In genomic region chr17:56596741-56597494, GRCh38 we compare ENCODE assay signal across 8 cellular contexts. TPM values are rescaled to one million over a fixed set of nuclear protein-coding genes. Genes with fewer than 3 reads are reported as not detected.
DNase-seq lines count a peak whose midpoint lies in the region; ATAC-seq and TF ChIP-seq lines count a peak whose summit lies in the region.

No MANE protein-coding gene starts in this region.

- no peak for TF ChIP-seq CTCF in Caco-2 (IDR thresholded peaks at IDR 0.05; ENCODE audit: insufficient read depth in 1 of 2, low read depth in 1 of 2, low read length in 1 of 2, severe bottlenecking in 1 of 2, unreplicated experiment in 1 of 2)
- no peak for TF ChIP-seq CTCF in dorsolateral prefrontal cortex (IDR thresholded peaks at IDR 0.05 in 54 of 56, conservative IDR thresholded peaks at IDR 0.05 in 2 of 56; ENCODE audit: low read depth in 1 of 56, partially characterized antibody in 56 of 56)
- TF ChIP-seq CTCF in progenitor cell of endocrine pancreas (IDR thresholded peaks at IDR 0.05; ENCODE audit: unreplicated experiment): no peak
- no peak for TF ChIP-seq CTCF in ovary (IDR thresholded peaks at IDR 0.05)

- H3K27ac Mint-ChIP-seq in Caco-2 (ENCODE audit: unreplicated experiment) (no peak overlapping the region), progenitor cell of endocrine pancreas (no peak overlapping the region)

- peaks cover 32% of the 10 kb centered on the region for H3K27me3 Mint-ChIP-seq in Caco-2 (ENCODE audit: insufficient read depth, unreplicated experiment)
- H3K27me3 Mint-ChIP-seq in progenitor cell of endocrine pancreas: peaks cover 64% of the 10 kb centered on the region

- intact Hi-C loops in Caco-2 (cut with micrococcal nuclease; ENCODE audit: unreplicated experiment) (no loop called here), dorsolateral prefrontal cortex (cut with DNase I) (no loop called here), ovary (cut with DNase I) (no loop called here)

- CTCF ChIA-PET in Caco-2 (lab: Charles Lee): no interaction called here

- no peaks in the 10 kb centered on the region for H3K36me3 Mint-ChIP-seq in Caco-2 (ENCODE audit: insufficient read depth, unreplicated experiment)
- no peaks in the 10 kb centered on the region for H3K36me3 Mint-ChIP-seq in progenitor cell of endocrine pancreas (ENCODE audit: insufficient read depth)

- H3K4me1 Mint-ChIP-seq in Caco-2 (ENCODE audit: low read depth, unreplicated experiment): no peaks in the 10 kb centered on the region
- peaks cover 13% of the 10 kb centered on the region for H3K4me1 Mint-ChIP-seq in progenitor cell of endocrine pancreas (ENCODE audit: low read depth)

- H3K4me1 ChIP-seq in Caco-2: peaks cover 24% of the 10 kb centered on the region
- H3K4me1 ChIP-seq in ovary (ENCODE audit: insufficient read depth): peaks cover 10% of the 10 kb centered on the region

- no TSS peak for BruUV-seq in Caco-2 (replicated peaks; lab: Mats Ljungman, UMichigan)

- peaks cover 9% of the 10 kb centered on the region for H3K27me3 ChIP-seq in Caco-2 (replicated peaks; ENCODE audit: control insufficient read depth, insufficient read depth, low read length)
- H3K27me3 ChIP-seq in MG63: peaks cover 10% of the 10 kb centered on the region
- peaks cover 0 to 70% (median 45%) of the 10 kb centered on the region in 45 donors for H3K27me3 ChIP-seq in dorsolateral prefrontal cortex
- H3K27me3 ChIP-seq in ovary: no peaks in the 10 kb centered on the region

- H3K9me3 ChIP-seq in Caco-2: no peaks in the 10 kb centered on the region
- no peaks in the 10 kb centered on the region for H3K9me3 ChIP-seq in MG63
- no peaks in the 10 kb centered on the region for H3K9me3 ChIP-seq in ovary

- no peak overlapping the region for H3K4me3 ChIP-seq in Caco-2 (ENCODE audit: low read depth, low read length)
- peak overlapping the region; percentile 42 for H3K4me3 ChIP-seq in MG63
- peak overlapping the region in 56 of 59 donors; percentile 2 to 74 (median 38) for H3K4me3 ChIP-seq in dorsolateral prefrontal cortex
- no peak overlapping the region for H3K4me3 ChIP-seq in ovary

- DNase-seq in Caco-2 (no peak), MG63 (no peak), dorsolateral prefrontal cortex (no peak), progenitor cell of endocrine pancreas (ENCODE audit: low spot score, unreplicated experiment) (no peak), NCI-H2081 (lab: John Stamatoyannopoulos, UW) (no peak), ovary (no peak)
- DNase-seq in central memory CD4-positive, alpha-beta T cell: no peak

- POLR2A ChIA-PET in Caco-2 (lab: Charles Lee): interaction anchor here (0.6 kb wide), 1 partner anchor 109 kb away, joined by 4 read pairs; no protein-coding TSS in a partner anchor

- H3K27ac ChIP-seq in dorsolateral prefrontal cortex (no peak overlapping the region), ovary (no peak overlapping the region)

- TF ChIP-seq POLR2A in ovary (IDR thresholded peaks at IDR 0.05): no peak

- H3K36me3 ChIP-seq in Caco-2 (ENCODE audit: control insufficient read depth, insufficient read depth, low read length) (no peaks in the 10 kb centered on the region), MG63 (no peaks in the 10 kb centered on the region), ovary (no peaks in the 10 kb centered on the region)

- ATAC-seq in HG03175 (IDR thresholded peaks at IDR 0.05; ENCODE audit: unreplicated experiment): no peak

- no peak for TF ChIP-seq EP300 in ovary (IDR thresholded peaks at IDR 0.05)

- no peaks in the 10 kb centered on the region for H3K9me3 Mint-ChIP-seq in Caco-2 (ENCODE audit: unreplicated experiment)
- H3K9me3 Mint-ChIP-seq in progenitor cell of endocrine pancreas (ENCODE audit: low read depth): no peaks in the 10 kb centered on the region

- H3K4me3 Mint-ChIP-seq in Caco-2 (ENCODE audit: unreplicated experiment): peak overlapping the region; percentile 74
- peak overlapping the region; percentile 49 for H3K4me3 Mint-ChIP-seq in progenitor cell of endocrine pancreas (ENCODE audit: low read depth)

- 0 to 1% (median 1%) methylated on average over 36 to 37 of the region's 37 CpGs for WGBS in ovary, 3 donors

RNA-seq across cellular contexts. Expression of gene NOG, which starts 3.4 kb away (rescaled TPM):
- total RNA-seq in Caco-2 (2022) (0.28 and 0.32 TPM in 2 replicates), dorsolateral prefrontal cortex (1 to 10 TPM in 119 of 120 experiments, under 1 TPM in 1; 0.53 to 7.5 (median 2.8) TPM), progenitor cell of endocrine pancreas (0.24 and 0.55 TPM in 2 replicates), ovary (under 1 TPM in 4 of 7 donors, not detected in 3; 0.12 to 0.99 (median 0.27) TPM)
- 7.0 and 7.7 TPM in 2 replicates for total RNA-seq in MG63 (2014; rRNA removed; shearing (Covaris generic); ENCODE audit: low replicate concordance)
- polyA plus RNA-seq in ovary: under 1 TPM in 1 of 2 donors, not detected in 1; 0.05 TPM

Comparison
In these comparisons a context has a peak if more than half of its experiments do, and no peak if none do; other contexts are left out.
1. H3K4me3 ChIP-seq: peak in MG63 (single experiment) and dorsolateral prefrontal cortex (56 of 59); none in Caco-2 (single experiment) and ovary (single experiment).